19 cellular contexts compared by ENCODE assay signal in genomic region chr20:378961-379336, GRCh38. TPM values are rescaled to one million over a fixed set of nuclear protein-coding genes. Genes with fewer than 3 reads are reported as not detected.
DNase-seq lines count a peak whose midpoint lies in the region; ATAC-seq and TF ChIP-seq lines count a peak whose summit lies in the region.
"Had no signal": no experiment of that assay in that cellular context is flagged by ENCODE, and none has a peak within 500 bp of the region (broad histone marks: within the 10 kb centered on the region; RNA-seq: fewer than 3 reads in every experiment).

No MANE protein-coding gene starts in this region.

- DNase-seq in MCF 10A (ENCODE audit: unreplicated experiment) (no peak), mammary epithelial cell (no peak), PC-9 (no peak), osteocyte (ENCODE audit: extremely low spot score, unreplicated experiment) (no peak), left ventricle myocardium inferior (no peak)
- DNase-seq: activated CD8-positive, alpha-beta memory T cell treated with anti-CD3 and anti-CD28 coated beads, Interleukin-2, amount 50 U/mL, for 48 hours; DMS79 treated with DMSO at 0.1 percent for 48 hours; effector memory CD8-positive, alpha-beta T cell; HCEC 1CT; kidney; NCI-H2081; stimulated activated CD4-positive, alpha-beta T cell treated with anti-CD3 and anti-CD28 coated beads, Interleukin-2, amount 100 ng/mL, for 24 hours; T-helper 1 cell had no signal

- H3K36me3 ChIP-seq in mammary epithelial cell (ENCODE audit: insufficient read depth, low read length): no peaks in the 10 kb centered on the region
- peaks cover 19% of the 10 kb centered on the region for H3K36me3 ChIP-seq in PC-9 (ENCODE audit: low read depth)
- no peaks in the 10 kb centered on the region for H3K36me3 ChIP-seq in left ventricle myocardium inferior
- H3K36me3 ChIP-seq: right atrium auricular region had no signal

- intact Hi-C loops in MCF 10A (cut with micrococcal nuclease) (no loop called here), mammary epithelial cell (cut with micrococcal nuclease) (no loop called here), PC-9 (cut with micrococcal nuclease; ENCODE audit: unreplicated experiment) (no loop called here), left ventricle myocardium inferior (cut with micrococcal nuclease) (no loop called here)

- no peaks in the 10 kb centered on the region for H3K27me3 ChIP-seq in mammary epithelial cell (ENCODE audit: insufficient read depth, low read length)
- no peaks in the 10 kb centered on the region for H3K27me3 ChIP-seq in PC-9 (ENCODE audit: insufficient read depth, low read depth)
- peaks cover 25% of the 10 kb centered on the region for H3K27me3 ChIP-seq in left ventricle myocardium inferior (ENCODE audit: low read depth)
- H3K27me3 ChIP-seq: hepatocyte, right atrium auricular region had no signal

- H3K36me3 Mint-ChIP-seq in MCF 10A (ENCODE audit: insufficient read depth, unreplicated experiment): peaks cover 6% of the 10 kb centered on the region
- no peaks in the 10 kb centered on the region for H3K36me3 Mint-ChIP-seq in osteocyte (ENCODE audit: unreplicated experiment)
- H3K36me3 Mint-ChIP-seq: WTC11 had no signal

- H2AFZ ChIP-seq in mammary epithelial cell (ENCODE audit: low read depth, low read length): no peak overlapping the region
- H2AFZ ChIP-seq in PC-9: no peak overlapping the region
- H2AFZ ChIP-seq: hepatocyte had no signal

- no peak overlapping the region for H3K27ac Mint-ChIP-seq in MCF 10A (ENCODE audit: low read depth, unreplicated experiment)
- peak overlapping the region; percentile 52 for H3K27ac Mint-ChIP-seq in osteocyte (ENCODE audit: unreplicated experiment)
- H3K27ac Mint-ChIP-seq: WTC11 had no signal

- dilution Hi-C loops in mammary epithelial cell (cut with HindIII; ENCODE audit: low sequenced_read_pairs): no loop called here

- H3K9me3 Mint-ChIP-seq in MCF 10A (ENCODE audit: unreplicated experiment): no peaks in the 10 kb centered on the region
- H3K9me3 Mint-ChIP-seq in osteocyte (ENCODE audit: unreplicated experiment): no peaks in the 10 kb centered on the region
- H3K9me3 Mint-ChIP-seq: effector memory CD8-positive, alpha-beta T cell; WTC11 had no signal

- H3K27ac ChIP-seq in mammary epithelial cell (ENCODE audit: insufficient read depth, low read depth, low read length) (no peak overlapping the region), PC-9 (peak overlapping the region; percentile 99), left ventricle myocardium inferior (replicated peaks) (no peak overlapping the region)
- H3K27ac ChIP-seq: hepatocyte, right atrium auricular region had no signal

- CTCF ChIA-PET in MCF 10A (lab: Yijun Ruan, JAX): interaction anchor here (0.6 to 7.9 kb wide), 3 partner anchors 13 to 20 kb away, joined by 3 to 80 read pairs (median 5); no protein-coding TSS in a partner anchor
- CTCF ChIA-PET in mammary epithelial cell (lab: Charles Lee; ENCODE audit: low non-redundant PET): no interaction called here
- CTCF ChIA-PET in PC-9 (lab: Charles Lee): interaction anchor here (0.6 to 1.1 kb wide), 2 partner anchors 17 to 53 kb away, joined by 3 to 4 read pairs; no protein-coding TSS in a partner anchor

- in situ Hi-C loops in mammary epithelial cell (cut with MboI; ENCODE audit: low sequenced_read_pairs in 2 of 2): no loop called here

- BruUV-seq in MCF 10A (replicated peaks; lab: Mats Ljungman, UMichigan) (no TSS peak), mammary epithelial cell (replicated peaks; lab: Mats Ljungman, UMichigan) (no TSS peak), PC-9 (replicated peaks; lab: Mats Ljungman, UMichigan) (no TSS peak)

- H3K9ac ChIP-seq in mammary epithelial cell (ENCODE audit: insufficient read depth, low read length): no peak overlapping the region

- no peaks in the 10 kb centered on the region for H3K9me2 ChIP-seq in PC-9 (ENCODE audit: insufficient read depth)

- no peak for ATAC-seq in HG03439 (IDR thresholded peaks at IDR 0.05; ENCODE audit: unreplicated experiment)
- ATAC-seq: effector memory CD8-positive, alpha-beta T cell; Right ventricle myocardium inferior; WTC11 had no signal

- peak overlapping the region; percentile 79 for H3K4me3 Mint-ChIP-seq in MCF 10A (ENCODE audit: unreplicated experiment)
- no peak overlapping the region for H3K4me3 Mint-ChIP-seq in osteocyte (ENCODE audit: unreplicated experiment)

- H3K27me3 Mint-ChIP-seq in MCF 10A (ENCODE audit: insufficient read depth, unreplicated experiment) (no peaks in the 10 kb centered on the region), osteocyte (ENCODE audit: unreplicated experiment) (no peaks in the 10 kb centered on the region)
- H3K27me3 Mint-ChIP-seq: B cell; effector memory CD8-positive, alpha-beta T cell had no signal

- H3K4me1 ChIP-seq in mammary epithelial cell (ENCODE audit: insufficient read depth, low read length): peaks cover 18% of the 10 kb centered on the region
- H3K4me1 ChIP-seq in PC-9 (replicated peaks; ENCODE audit: insufficient read depth): peaks cover 79% of the 10 kb centered on the region
- peaks cover 18% of the 10 kb centered on the region for H3K4me1 ChIP-seq in left ventricle myocardium inferior

- POLR2A ChIA-PET in MCF 10A (lab: Yijun Ruan, JAX) (interaction anchor here (0.7 to 24.6 kb wide), 6 partner anchors 13 to 117 kb away, joined by 3 to 671 read pairs (median 4); partner anchors contain the start of genes RBCK1 and SOX12), PC-9 (lab: Charles Lee; ENCODE audit: unreplicated experiment) (interaction anchor here (0.8 to 1.1 kb wide), 2 partner anchors 12 to 17 kb away, joined by 4 to 8 read pairs; no protein-coding TSS in a partner anchor)

- H3K4me2 ChIP-seq in mammary epithelial cell (ENCODE audit: insufficient read depth, low read depth, low read length): no peak overlapping the region
- H3K4me2 ChIP-seq in PC-9: peak overlapping the region; percentile 66
- H3K4me2 ChIP-seq: hepatocyte had no signal

- H3K79me2 ChIP-seq in mammary epithelial cell (ENCODE audit: insufficient read depth, low read length) (peaks cover 34% of the 10 kb centered on the region), PC-9 (ENCODE audit: low read depth) (peaks cover 39% of the 10 kb centered on the region)

- WGBS in mammary epithelial cell (ENCODE audit: low coverage, missing lambda C conversion rate): 80% methylated on average over 5 of the region's 5 CpGs

- H3K9me3 ChIP-seq in mammary epithelial cell (replicated peaks; ENCODE audit: insufficient read depth, low read length) (no peaks in the 10 kb centered on the region), PC-9 (ENCODE audit: insufficient read depth, low read depth) (no peaks in the 10 kb centered on the region), left ventricle myocardium inferior (replicated peaks) (no peaks in the 10 kb centered on the region)
- H3K9me3 ChIP-seq: right atrium auricular region had no signal

- TF ChIP-seq CTCF in MCF 10A (IDR thresholded peaks at IDR 0.05; ENCODE audit: unreplicated experiment) (no peak), mammary epithelial cell (conservative IDR thresholded peaks at IDR 0.05 in 1 of 2, IDR thresholded peaks at IDR 0.05 in 1 of 2; ENCODE audit: extremely low read depth in 1 of 2, insufficient read depth in 1 of 2, low read depth in 1 of 2, low read length in 2 of 2) (no peak), PC-9 (conservative IDR thresholded peaks at IDR 0.05) (no peak), osteocyte (IDR thresholded peaks at IDR 0.05) (no peak), left ventricle myocardium inferior (IDR thresholded peaks at IDR 0.05; ENCODE audit: borderline replicate concordance) (no peak)

- peaks cover 16% of the 10 kb centered on the region for H3K4me1 Mint-ChIP-seq in MCF 10A (ENCODE audit: insufficient read depth, unreplicated experiment)
- peaks cover 9% of the 10 kb centered on the region for H3K4me1 Mint-ChIP-seq in osteocyte (ENCODE audit: unreplicated experiment)
- H3K4me1 Mint-ChIP-seq: WTC11 had no signal

- H3K4me3 ChIP-seq in mammary epithelial cell (replicated peaks in 1 of 3; ENCODE audit: insufficient read depth in 1 of 3, low read depth in 2 of 3, low read length in 3 of 3): no peak overlapping the region
- H3K4me3 ChIP-seq in PC-9: no peak overlapping the region
- no peak overlapping the region for H3K4me3 ChIP-seq in left ventricle myocardium inferior
- H3K4me3 ChIP-seq: hepatocyte, right atrium auricular region had no signal

- H4K20me1 ChIP-seq in mammary epithelial cell (ENCODE audit: insufficient read depth, low read length) (no peaks in the 10 kb centered on the region), PC-9 (ENCODE audit: insufficient read depth) (peaks cover 19% of the 10 kb centered on the region)

- H3F3A ChIP-seq in PC-9 (ENCODE audit: insufficient read depth, low read depth): peaks cover 65% of the 10 kb centered on the region

RNA-seq across cellular contexts. Expression of gene TRIB3, which starts 1.6 kb away (rescaled TPM):
- 477 and 598 TPM in 2 replicates for total RNA-seq in MCF 10A (2022)
- total RNA-seq in mammary epithelial cell: 100 to 1,000 TPM; 238 to 248 TPM
- polyA plus RNA-seq in mammary epithelial cell: 117 TPM
- polyA minus RNA-seq in mammary epithelial cell: 43.1 TPM
- total RNA-seq in PC-9 (2021): 81.0 and 82.0 TPM in 2 replicates
- 49.1 and 62.6 TPM in 2 replicates for total RNA-seq in osteocyte
- total RNA-seq in left ventricle myocardium inferior: 0.69 TPM

RNA-seq across cellular contexts. Expression of gene RBCK1, which starts 29.1 kb away (rescaled TPM):
- total RNA-seq in MCF 10A (2022): 353 and 488 TPM in 2 replicates
- 100 to 1,000 TPM; 106 to 235 TPM for total RNA-seq in mammary epithelial cell
- 68.3 TPM for polyA plus RNA-seq in mammary epithelial cell
- polyA minus RNA-seq in mammary epithelial cell: 119 TPM
- 176 and 212 TPM in 2 replicates for total RNA-seq in PC-9 (2021)
- 103 and 119 TPM in 2 replicates for total RNA-seq in osteocyte
- total RNA-seq in left ventricle myocardium inferior: 49.7 TPM

RNA-seq across cellular contexts. Expression of gene NRSN2, which starts 32.0 kb away (rescaled TPM):
- total RNA-seq in MCF 10A (2022) (8.2 and 8.4 TPM in 2 replicates), mammary epithelial cell (10 to 100 TPM; 16.9 to 48.3 TPM), PC-9 (2021) (15.0 and 16.5 TPM in 2 replicates), osteocyte (47.3 and 57.7 TPM in 2 replicates), left ventricle myocardium inferior (17.5 TPM)
- polyA plus RNA-seq in mammary epithelial cell: 26.7 TPM
- polyA minus RNA-seq in mammary epithelial cell: 13.6 TPM

RNA-seq across cellular contexts. Expression of gene SOX12, which starts 53.6 kb away (rescaled TPM):
- total RNA-seq in MCF 10A (2022) (17.2 and 17.6 TPM in 2 replicates), mammary epithelial cell (1 to 10 TPM; 3.7 to 6.2 TPM), PC-9 (2021) (49.5 and 57.1 TPM in 2 replicates), osteocyte (30.8 and 31.7 TPM in 2 replicates), left ventricle myocardium inferior (12.3 TPM)
- 2.0 TPM for polyA plus RNA-seq in mammary epithelial cell
- polyA minus RNA-seq in mammary epithelial cell: 1.3 TPM

Comparison
In these comparisons a context has a peak if more than half of its experiments do, and no peak if none do; other contexts are left out.
1. RNA of gene TRIB3, which starts 1.6 kb away (total RNA-seq): 477 to 598 TPM in MCF 10A, 238 to 248 TPM in mammary epithelial cell, 81.0 to 82.0 TPM in PC-9 and 49.1 to 62.6 TPM in osteocyte; 0.69 TPM in left ventricle myocardium inferior (single experiment); every median in the first group is over 10 times any median in the second.